ENCODE assay signal across 1 cellular context in genomic region chr4:140066031-140066930, GRCh38.
TF ChIP-seq lines count a peak whose summit lies in the region.

No MANE protein-coding gene starts in this region.

TF ChIP-seq in A549, 52 proteins besides CTCF, POLR2A, EP300 and RAD21 (continued from another document):
- no peak for TF ChIP-seq USF2 (IDR thresholded peaks at IDR 0.05)
- no peak for TF ChIP-seq EHF (CRISPR knock-in tag; IDR thresholded peaks at IDR 0.05)
- TF ChIP-seq FOSB (CRISPR knock-in tag; IDR thresholded peaks at IDR 0.05) = no peak
- no peak for TF ChIP-seq FOXS1 (CRISPR knock-in tag; IDR thresholded peaks at IDR 0.05)
- TF ChIP-seq HES2 (IDR thresholded peaks at IDR 0.05) = no peak
- no peak for TF ChIP-seq HOXA7 (CRISPR knock-in tag; IDR thresholded peaks at IDR 0.05)
